Comparison of ENCODE assay signal across 1 cellular context in the genomic region with DNA sequence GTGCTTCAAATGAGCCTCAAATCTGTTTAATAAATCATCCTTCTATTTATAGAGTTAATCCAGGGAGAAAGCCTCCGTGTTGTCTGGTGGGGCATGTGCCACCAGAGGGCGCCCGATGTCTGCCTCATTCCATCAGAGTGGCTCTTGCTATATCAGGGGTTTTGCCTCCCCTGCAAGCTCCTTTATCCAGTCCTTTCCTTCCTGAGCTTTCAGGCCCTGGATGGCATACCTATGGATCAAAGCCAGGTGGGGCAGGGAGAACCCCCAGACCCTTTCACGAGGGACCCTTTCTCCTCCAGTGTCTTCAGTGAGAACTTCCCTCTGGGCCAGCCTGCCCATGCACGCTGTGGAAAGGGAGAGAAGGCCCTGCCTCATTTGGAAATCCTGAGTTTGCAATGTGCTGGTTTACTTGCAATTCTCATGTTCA.
TF ChIP-seq lines count a peak whose summit lies in the region.

No MANE protein-coding gene starts in this region.

TF ChIP-seq in HepG2, 621 proteins besides CTCF, POLR2A, EP300 and RAD21 (continued from another document):
- TF ChIP-seq, protein P1, sequence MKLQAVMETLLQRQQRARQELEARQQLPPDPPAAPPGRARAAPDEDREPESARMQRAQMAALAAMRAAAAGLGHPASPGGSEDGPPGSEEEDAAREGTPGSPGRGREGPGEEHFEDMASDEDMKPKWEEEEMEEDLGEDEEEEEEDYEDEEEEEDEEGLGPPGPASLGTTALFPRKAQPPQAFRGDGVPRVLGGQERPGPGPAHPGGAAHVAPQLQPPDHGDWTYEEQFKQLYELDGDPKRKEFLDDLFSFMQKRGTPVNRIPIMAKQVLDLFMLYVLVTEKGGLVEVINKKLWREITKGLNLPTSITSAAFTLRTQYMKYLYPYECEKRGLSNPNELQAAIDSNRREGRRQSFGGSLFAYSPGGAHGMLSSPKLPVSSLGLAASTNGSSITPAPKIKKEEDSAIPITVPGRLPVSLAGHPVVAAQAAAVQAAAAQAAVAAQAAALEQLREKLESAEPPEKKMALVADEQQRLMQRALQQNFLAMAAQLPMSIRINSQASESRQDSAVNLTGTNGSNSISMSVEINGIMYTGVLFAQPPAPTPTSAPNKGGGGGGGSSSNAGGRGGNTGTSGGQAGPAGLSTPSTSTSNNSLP (IDR thresholded peaks at IDR 0.05; ENCODE audit: low read depth, low read length), result 0 out of 2 replicates have a peak, but pooled peaks have one; percentile 14
- TF ChIP-seq, protein P2, sequence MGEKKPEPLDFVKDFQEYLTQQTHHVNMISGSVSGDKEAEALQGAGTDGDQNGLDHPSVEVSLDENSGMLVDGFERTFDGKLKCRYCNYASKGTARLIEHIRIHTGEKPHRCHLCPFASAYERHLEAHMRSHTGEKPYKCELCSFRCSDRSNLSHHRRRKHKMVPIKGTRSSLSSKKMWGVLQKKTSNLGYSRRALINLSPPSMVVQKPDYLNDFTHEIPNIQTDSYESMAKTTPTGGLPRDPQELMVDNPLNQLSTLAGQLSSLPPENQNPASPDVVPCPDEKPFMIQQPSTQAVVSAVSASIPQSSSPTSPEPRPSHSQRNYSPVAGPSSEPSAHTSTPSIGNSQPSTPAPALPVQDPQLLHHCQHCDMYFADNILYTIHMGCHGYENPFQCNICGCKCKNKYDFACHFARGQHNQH (CRISPR knock-in tag; IDR thresholded peaks at IDR 0.05), result 0 out of 2 replicates have a peak, but pooled peaks have one; percentile 25
- TF ChIP-seq KLF6 (CRISPR knock-in tag; IDR thresholded peaks at IDR 0.05), result 0 out of 2 replicates have a peak, but pooled peaks have one; percentile 39
- peak; percentile 97 for TF ChIP-seq SMC3 (IDR thresholded peaks at IDR 0.05; ENCODE audit: low read length)
- TF ChIP-seq FOXA3 (CRISPR knock-in tag; IDR thresholded peaks at IDR 0.05), result peak; percentile 24; the same call in 1 of the 2 replicates
- peak; percentile 49; the same call in 1 of the 2 replicates for TF ChIP-seq KDM2A (CRISPR knock-in tag; IDR thresholded peaks at IDR 0.05; ENCODE audit: borderline replicate concordance, low read depth)
- TF ChIP-seq HINFP (CRISPR knock-in tag; IDR thresholded peaks at IDR 0.05; ENCODE audit: low read depth), result no peak
- TF ChIP-seq ZNF441 (CRISPR knock-in tag; IDR thresholded peaks at IDR 0.05; ENCODE audit: borderline replicate concordance), result no peak
- no peak for TF ChIP-seq LBX2 (CRISPR knock-in tag; IDR thresholded peaks at IDR 0.05; ENCODE audit: borderline replicate concordance)
- 0 out of 2 replicates have a peak, but pooled peaks have one; percentile 27 for TF ChIP-seq SIN3B (IDR thresholded peaks at IDR 0.05; ENCODE audit: low read length)
- 0 out of 2 replicates have a peak, but pooled peaks have one; percentile 8 for TF ChIP-seq FOXO1 (CRISPR knock-in tag; IDR thresholded peaks at IDR 0.05)
- TF ChIP-seq KDM4B (CRISPR knock-in tag; IDR thresholded peaks at IDR 0.05), result 0 out of 2 replicates have a peak, but pooled peaks have one; percentile 20
- no peak for TF ChIP-seq ASH2L (IDR thresholded peaks at IDR 0.05; ENCODE audit: insufficient read length, low read depth, low read length)
- TF ChIP-seq, protein P3, sequence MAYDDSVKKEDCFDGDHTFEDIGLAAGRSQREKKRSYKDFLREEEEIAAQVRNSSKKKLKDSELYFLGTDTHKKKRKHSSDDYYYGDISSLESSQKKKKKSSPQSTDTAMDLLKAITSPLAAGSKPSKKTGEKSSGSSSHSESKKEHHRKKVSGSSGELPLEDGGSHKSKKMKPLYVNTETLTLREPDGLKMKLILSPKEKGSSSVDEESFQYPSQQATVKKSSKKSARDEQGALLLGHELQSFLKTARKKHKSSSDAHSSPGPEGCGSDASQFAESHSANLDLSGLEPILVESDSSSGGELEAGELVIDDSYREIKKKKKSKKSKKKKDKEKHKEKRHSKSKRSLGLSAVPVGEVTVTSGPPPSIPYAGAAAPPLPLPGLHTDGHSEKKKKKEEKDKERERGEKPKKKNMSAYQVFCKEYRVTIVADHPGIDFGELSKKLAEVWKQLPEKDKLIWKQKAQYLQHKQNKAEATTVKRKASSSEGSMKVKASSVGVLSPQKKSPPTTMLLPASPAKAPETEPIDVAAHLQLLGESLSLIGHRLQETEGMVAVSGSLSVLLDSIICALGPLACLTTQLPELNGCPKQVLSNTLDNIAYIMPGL (CRISPR knock-in tag; IDR thresholded peaks at IDR 0.05; ENCODE audit: borderline replicate concordance in 1 of 2, low read depth in 1 of 2), result peak in 1 of 2 experiments; percentile 24; a peak in 1 of 4 replicates
- TF ChIP-seq CHCHD3 (CRISPR knock-in tag; IDR thresholded peaks at IDR 0.05), result no peak
- peak; percentile 43; the same call in 1 of the 2 replicates for TF ChIP-seq AHR (CRISPR knock-in tag; IDR thresholded peaks at IDR 0.05)
- TF ChIP-seq XRCC5 (optimal IDR thresholded peaks at IDR 0.05; ENCODE audit: low read length), result peak; percentile 43
